ENCODE assay signal across 10 cellular contexts in the genomic region with DNA sequence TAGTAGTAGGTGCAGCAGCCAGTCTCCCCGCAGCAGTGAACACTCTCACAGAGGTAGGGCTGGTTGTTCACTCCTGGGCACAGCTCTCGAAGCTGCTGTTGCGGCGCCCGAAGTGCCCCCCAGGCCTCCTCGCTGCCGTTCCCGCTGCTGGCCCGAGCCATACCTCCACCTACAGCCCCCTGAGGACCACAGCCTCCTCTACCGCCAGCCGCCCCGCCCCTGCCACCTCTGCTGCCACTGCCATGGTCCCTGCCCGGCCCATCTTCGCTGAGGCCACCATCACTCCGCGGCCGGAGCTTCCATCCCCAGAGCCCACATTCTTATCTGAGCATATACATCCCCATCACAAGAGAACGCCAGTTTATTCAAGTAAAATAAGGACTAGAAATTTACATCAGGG. TPM values are rescaled to one million over a fixed set of nuclear protein-coding genes. Genes with fewer than 3 reads are reported as not detected.
DNase-seq lines count a peak whose midpoint lies in the region; ATAC-seq, FAIRE-seq and TF ChIP-seq lines count a peak whose summit lies in the region.
"Not testable (repeated sequence)": the region's sequence is repeated elsewhere in the genome, so short reads cannot be mapped to it uniquely, and the experiment has no call there.
"Had no signal": no experiment of that assay in that cellular context is flagged by ENCODE, and none has a peak within 500 bp of the region (broad histone marks: within the 10 kb centered on the region; RNA-seq: fewer than 3 reads in every experiment).

No MANE protein-coding gene starts in this region.

- POLR2A ChIA-PET in A549 (lab: Yijun Ruan, JAX); GM12878 (lab: Charles Lee): not testable (repeated sequence)

- not testable (repeated sequence) for H3K9me3 Mint-ChIP-seq in GM23338; activated T-cell treated with anti-CD3 and anti-CD28 coated beads, Interleukin-2, amount 50 U/mL, for 72 hours; stimulated activated effector memory CD8-positive, alpha-beta T cell treated with anti-CD3 and anti-CD28 coated beads, Interleukin-12 subunit alpha, Interleukin-12 subunit beta, amount 100 ng/mL, for 72 hours

- H3K27ac ChIP-seq in A549; GM23338 (ENCODE audit: low read depth); GM12878 (ENCODE audit: control insufficient read depth, insufficient read depth); right cardiac atrium (ENCODE audit: low read length); upper lobe of right lung: not testable (repeated sequence)

- H3K4me3 ChIP-seq in A549; GM23338; GM12878; right cardiac atrium (ENCODE audit: low read length); mucosa of descending colon; upper lobe of right lung: not testable (repeated sequence)

- in situ Hi-C loops in GM12878 (cut with MboI), result not testable (repeated sequence)

- SMC1A ChIA-PET in GM12878 (lab: Charles Lee; ENCODE audit: uncharacterized antibody, unreplicated experiment), result not testable (repeated sequence)

- H3K27me3 Mint-ChIP-seq in GM23338 (ENCODE audit: insufficient read depth, low read depth, poor library complexity); activated T-cell treated with anti-CD3 and anti-CD28 coated beads, Interleukin-2, amount 50 U/mL, for 72 hours (ENCODE audit: low read depth): not testable (repeated sequence)

- not testable (repeated sequence) for H3F3A ChIP-seq in GM23338 (replicated peaks; ENCODE audit: low read depth)

- not testable (repeated sequence) for H3K27ac Mint-ChIP-seq in GM23338; activated T-cell treated with anti-CD3 and anti-CD28 coated beads, Interleukin-2, amount 50 U/mL, for 72 hours; stimulated activated effector memory CD8-positive, alpha-beta T cell treated with anti-CD3 and anti-CD28 coated beads, Interleukin-12 subunit alpha, Interleukin-12 subunit beta, amount 100 ng/mL, for 72 hours

- not testable (repeated sequence) for H3K4me1 Mint-ChIP-seq in GM23338; activated T-cell treated with anti-CD3 and anti-CD28 coated beads, Interleukin-2, amount 50 U/mL, for 72 hours (ENCODE audit: low read depth); stimulated activated effector memory CD8-positive, alpha-beta T cell treated with anti-CD3 and anti-CD28 coated beads, Interleukin-12 subunit alpha, Interleukin-12 subunit beta, amount 100 ng/mL, for 72 hours

- H3K4me3 Mint-ChIP-seq in GM23338; activated T-cell treated with anti-CD3 and anti-CD28 coated beads, Interleukin-2, amount 50 U/mL, for 72 hours; stimulated activated effector memory CD8-positive, alpha-beta T cell treated with anti-CD3 and anti-CD28 coated beads, Interleukin-12 subunit alpha, Interleukin-12 subunit beta, amount 100 ng/mL, for 72 hours: not testable (repeated sequence)

- H3K79me2 ChIP-seq in GM23338 (replicated peaks; ENCODE audit: insufficient read depth); GM12878 (ENCODE audit: control insufficient read depth, insufficient read depth, low read length): not testable (repeated sequence)

- not testable (repeated sequence) for FAIRE-seq in A549 (lab: Jason Lieb, UNC); GM12878 (lab: Jason Lieb, UNC)

- not testable (repeated sequence) for H4K20me1 ChIP-seq in GM23338 (replicated peaks; ENCODE audit: insufficient read depth); GM12878 (ENCODE audit: control insufficient read depth, insufficient read depth)

- H3K9ac ChIP-seq in GM12878 (ENCODE audit: control insufficient read depth, insufficient read depth, low read length), result not testable (repeated sequence)

- 67% methylated on average over 2 of the region's 18 CpGs for WGBS in A549 (ENCODE audit: missing lambda C conversion rate)
- no CpG with 5 or more reads among the region's 18 CpGs for WGBS in GM12878 (ENCODE audit: insufficient coverage, insufficient replicate concordance, low lambda C conversion rate, missing lambda C conversion rate)
- WGBS in right cardiac atrium, result 99% methylated on average over 5 of the region's 18 CpGs

- TF ChIP-seq EP300 in A549 (IDR thresholded peaks at IDR 0.05); GM12878 (IDR thresholded peaks at IDR 0.05; ENCODE audit: borderline replicate concordance in 1 of 2, control insufficient read depth in 1 of 2, low read depth in 2 of 2, low read length in 2 of 2): not testable (repeated sequence)

- H3K27me3 ChIP-seq in GM23338 (ENCODE audit: insufficient read depth); GM12878 (replicated peaks in 1 of 2; ENCODE audit: control insufficient read depth in 2 of 2, insufficient read depth in 2 of 2, low read length in 1 of 2); right cardiac atrium (ENCODE audit: control insufficient read depth, insufficient read depth); upper lobe of right lung: not testable (repeated sequence)

- not testable (repeated sequence) for BruUV-seq in GM12878 (replicated peaks; lab: Mats Ljungman, UMichigan)

- H3K9me3 ChIP-seq in A549; GM12878 (replicated peaks; ENCODE audit: control insufficient read depth, insufficient read depth, low read length); right cardiac atrium (ENCODE audit: control insufficient read depth, low read length); mucosa of descending colon; upper lobe of right lung: not testable (repeated sequence)

- H3K36me3 Mint-ChIP-seq in GM23338 (ENCODE audit: low read depth); activated T-cell treated with anti-CD3 and anti-CD28 coated beads, Interleukin-2, amount 50 U/mL, for 72 hours (ENCODE audit: insufficient read depth in 2 of 2); stimulated activated effector memory CD8-positive, alpha-beta T cell treated with anti-CD3 and anti-CD28 coated beads, Interleukin-12 subunit alpha, Interleukin-12 subunit beta, amount 100 ng/mL, for 72 hours: not testable (repeated sequence)

- not testable (repeated sequence) for H3K4me2 ChIP-seq in A549; GM23338; GM12878 (ENCODE audit: control insufficient read depth, insufficient read depth)

- TF ChIP-seq CTCF in A549 (IDR thresholded peaks at IDR 0.05); GM23338 (conservative IDR thresholded peaks at IDR 0.05; ENCODE audit: low read depth in 2 of 2); GM12878 (IDR thresholded peaks at IDR 0.05 in 2 of 3, conservative IDR thresholded peaks at IDR 0.05 in 1 of 3; ENCODE audit: control insufficient read depth in 2 of 3, extremely low read depth in 1 of 3, insufficient read depth in 1 of 3, low read depth in 3 of 3, low read length in 3 of 3); mucosa of descending colon (IDR thresholded peaks at IDR 0.05); upper lobe of right lung (IDR thresholded peaks at IDR 0.05): not testable (repeated sequence)

- not testable (repeated sequence) for H2AFZ ChIP-seq in GM23338; GM12878 (ENCODE audit: control insufficient read depth, low read depth, low read length)

- not testable (repeated sequence) for H3K4me1 ChIP-seq in A549; GM23338 (ENCODE audit: insufficient read depth); GM12878 (ENCODE audit: control insufficient read depth, insufficient read depth, low read length); right cardiac atrium (ENCODE audit: control insufficient read depth, insufficient read depth, low read length); mucosa of descending colon (ENCODE audit: low read depth); upper lobe of right lung

- intact Hi-C loops in GM12878 (cut with micrococcal nuclease; ENCODE audit: unreplicated experiment); right cardiac atrium (cut with DNase I); mucosa of descending colon (cut with DNase I, micrococcal nuclease); upper lobe of right lung (cut with DNase I): not testable (repeated sequence)

- DNase-seq in A549 (ENCODE audit: low read depth in 1 of 2, low spot score in 1 of 2); GM23338 (ENCODE audit: low spot score); activated T-cell treated with anti-CD3 and anti-CD28 coated beads, Interleukin-2, amount 50 U/mL, for 72 hours; GM12878 (ENCODE audit: low read depth, low spot score); right cardiac atrium; mucosa of descending colon; stimulated activated effector memory CD8-positive, alpha-beta T cell treated with anti-CD3 and anti-CD28 coated beads, Interleukin-12 subunit alpha, Interleukin-12 subunit beta, amount 100 ng/mL, for 72 hours (ENCODE audit: low spot score in 2 of 2); upper lobe of right lung: not testable (repeated sequence)

- CTCF ChIA-PET in A549 (lab: Yijun Ruan, JAX); GM12878 (lab: Yijun Ruan, JAX): not testable (repeated sequence)

- TF ChIP-seq POLR2A in A549 (IDR thresholded peaks at IDR 0.05; ENCODE audit: low read length); GM12878 (IDR thresholded peaks at IDR 0.05; ENCODE audit: low read depth, low read length): not testable (repeated sequence)

- TF ChIP-seq RAD21 in A549 (conservative IDR thresholded peaks at IDR 0.05 in 1 of 2, IDR thresholded peaks at IDR 0.05 in 1 of 2); GM12878 (IDR thresholded peaks at IDR 0.05; ENCODE audit: insufficient read depth, low read depth, low read length): not testable (repeated sequence)

- ATAC-seq in A549 (peak; percentile 42 to 82; a peak in 5 of 6 replicates), GM23338 (peak; percentile 32), GM12878 (0 out of 3 replicates have a peak, but pooled peaks have one; percentile 21), right cardiac atrium (peak; percentile 37 to 45), mucosa of descending colon (peak; percentile 14), upper lobe of right lung (peak; percentile 50)
- ATAC-seq in activated T-cell treated with anti-CD3 and anti-CD28 coated beads, Interleukin-2, amount 50 U/mL, for 72 hours (replicated peaks in 1 of 2), result peak; percentile 58 to 63
- ATAC-seq in stimulated activated effector memory CD8-positive, alpha-beta T cell treated with anti-CD3 and anti-CD28 coated beads, Interleukin-12 subunit alpha, Interleukin-12 subunit beta, amount 100 ng/mL, for 72 hours, result peak; percentile 61

- RAD21 ChIA-PET in GM12878 (lab: Charles Lee; ENCODE audit: unreplicated experiment), result not testable (repeated sequence)

- H3K36me3 ChIP-seq in GM23338 (ENCODE audit: insufficient read depth); GM12878 (ENCODE audit: control insufficient read depth in 2 of 2, insufficient read depth in 2 of 2, low read length in 1 of 2); mucosa of descending colon (ENCODE audit: low read depth); upper lobe of right lung: not testable (repeated sequence)

- not testable (repeated sequence) for H3K9me2 ChIP-seq in GM23338 (ENCODE audit: insufficient read depth)

RNA-seq across cellular contexts. Expression of a gene that starts 11.3 kb away (rescaled TPM):
- 0.12 and 0.25 TPM in 2 replicates for polyA plus RNA-seq in A549 (2011; rRNA removed)
- 0.01 TPM in 2 replicates for polyA plus RNA-seq in A549 (2012; cell fraction: cytosol; rRNA removed)
- 0.02 and 0.11 TPM in 2 replicates for polyA plus RNA-seq in A549 (2012; cell fraction: nucleus; rRNA removed)
- 0.11 to 0.29 TPM (median 0.19 TPM) in 3 replicates for polyA plus RNA-seq in A549 (2017; fragmentation: RNase III; extraction: RNeasy Plus Mini Kit Qiagen cat#74134 plus additional on column Dnase treatment)
- not detected in 2 replicates for polyA minus RNA-seq in A549 (2011; rRNA and poly(A)+ RNA removed)
- 0.04 TPM in 1 of 2 replicates, not detected in the other for total RNA-seq in GM23338 (2014; rRNA removed; shearing (Covaris generic))
- polyA plus RNA-seq in GM23338 (2016; fragmentation: Nextera tagmentation; extraction: Ambion mirVana), result 0.24 TPM in 1 of 2 replicates, not detected in the other
- total RNA-seq in activated T-cell treated with anti-CD3 and anti-CD28 coated beads, Interleukin-2, amount 50 U/mL, for 72 hours, result 1 to 10 TPM; 1.9 to 3.0 TPM
- 1.2 and 1.9 TPM in 2 replicates for total RNA-seq in GM12878 (2013; cell fraction: nucleolus; rRNA removed)
- total RNA-seq in GM12878 (2014; rRNA removed), result 0.06 TPM in 1 of 2 replicates, not detected in the other
- total RNA-seq in GM12878 (2014; rRNA removed; fragmentation: Illumina TruSeq; extraction: Trizol), result 0.27 and 0.32 TPM in 2 replicates
- 0.13 and 0.19 TPM in 2 replicates for total RNA-seq in GM12878 (2021)
- polyA plus RNA-seq in GM12878 (2011; ENCODE audit: low read depth), result not detected
- polyA plus RNA-seq in GM12878 (2011; rRNA removed), result 0.04 and 0.06 TPM in 2 replicates
- not detected in 2 replicates for polyA plus RNA-seq in GM12878 (2011; cell fraction: cytosol; rRNA removed)
- 0.03 TPM in 1 of 2 replicates, not detected in the other for polyA plus RNA-seq in GM12878 (2011; cell fraction: nucleus; rRNA removed)
- 0.07 and 0.08 TPM in 2 replicates for polyA plus RNA-seq in GM12878 (2012)
- polyA plus RNA-seq in GM12878 (2014; fragmentation: Illumina TruSeq; extraction: Trizol), result 0.24 and 0.28 TPM in 2 replicates
- under 1 TPM; 0.02 to 0.11 TPM for polyA plus RNA-seq in GM12878 (2014; fragmentation: Nextera tagmentation; extraction: Ambion mirVana)
- polyA plus RNA-seq in GM12878 (2014; rRNA removed), result 0.01 and 0.08 TPM in 2 replicates
- under 1 TPM; 0.11 to 0.16 TPM for polyA plus RNA-seq in GM12878 (2016; fragmentation: Nextera tagmentation; extraction: Ambion mirVana)
- polyA minus RNA-seq in GM12878 (2011; rRNA and poly(A)+ RNA removed), result not detected in 2 replicates
- not detected in 2 replicates for polyA minus RNA-seq in GM12878 (2011; cell fraction: cytosol; rRNA and poly(A)+ RNA removed)
- not detected in 2 replicates for polyA minus RNA-seq in GM12878 (2011; cell fraction: nucleus; rRNA and poly(A)+ RNA removed)
- total RNA-seq in right cardiac atrium, result 1 to 10 TPM in 3 of 4 donors, under 1 TPM in 1; 0.06 to 2.7 (median 1.4) TPM
- polyA plus RNA-seq in right cardiac atrium, result 0.27 TPM
- 1 to 10 TPM in 2 of 3 donors, not detected in 1; 1.1 to 2.0 TPM for total RNA-seq in mucosa of descending colon
- not detected for total RNA-seq in upper lobe of right lung
- total RNA-seq: Calu3 had no signal
- polyA plus RNA-seq: BJ had no signal
